8 cellular contexts compared by ENCODE assay signal in the genomic region with DNA sequence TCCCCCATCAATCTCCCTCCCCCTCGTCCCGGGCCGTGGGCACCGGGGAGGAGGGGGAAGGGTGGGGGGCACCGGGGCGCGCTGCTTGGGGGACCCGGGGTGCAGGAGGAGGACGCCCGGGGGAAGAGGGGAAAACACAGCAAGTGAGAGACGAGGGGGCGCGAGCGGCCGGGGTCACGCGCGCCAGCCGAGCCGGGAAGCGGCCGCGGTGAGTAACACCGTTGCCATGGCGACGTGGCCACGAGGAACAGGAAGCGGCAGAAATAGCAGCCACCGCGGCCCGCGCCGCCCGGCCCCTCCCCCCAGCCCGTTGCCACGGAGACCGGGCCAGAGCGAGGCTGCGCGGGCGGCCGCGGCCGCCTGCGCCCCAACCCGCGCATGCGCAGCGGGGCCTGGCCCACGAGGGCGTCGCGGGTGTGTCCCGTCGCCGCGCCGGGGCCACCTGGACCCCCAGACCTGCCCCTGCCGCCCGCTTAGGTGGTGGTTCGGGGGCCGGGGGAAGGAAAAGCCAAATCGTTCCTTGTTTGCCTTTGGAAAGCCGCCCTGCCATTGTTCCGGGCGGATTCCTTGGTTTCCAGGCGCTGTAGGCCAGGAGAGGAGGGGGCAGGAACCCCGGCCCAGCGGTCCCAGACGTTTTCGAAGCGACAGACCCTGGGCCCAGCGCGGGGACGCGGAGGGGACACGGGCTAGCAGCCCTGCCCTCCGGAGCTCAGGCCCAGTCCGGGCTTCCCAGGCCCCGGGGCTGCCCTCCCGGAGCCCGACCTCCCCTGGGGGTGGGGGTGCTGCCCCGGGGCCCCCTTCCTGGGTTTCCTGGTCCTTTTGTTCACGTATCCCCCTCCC.
A peak's percentile ranks its signal among the peaks of the same experiment; 100 is the strongest.
DNase-seq lines count a peak whose midpoint lies in the region; ATAC-seq and TF ChIP-seq lines count a peak whose summit lies in the region.

No MANE protein-coding gene starts in this region.

- H3K27ac ChIP-seq in BLaER1 (peak overlapping the region; percentile 100), coronary artery (peak overlapping the region; percentile 94 to 97)

- H4K20me1 ChIP-seq in BLaER1: no peaks in the 10 kb centered on the region

- no peaks in the 10 kb centered on the region for H3K27me3 Mint-ChIP-seq in activated CD4-positive, alpha-beta T cell treated with anti-CD3 and anti-CD28 coated beads, Interleukin-2, amount 10 ng/mL, durations not matched to agents 7 days and 5 days

- H3K9me3 ChIP-seq in BLaER1: peaks cover 12% of the 10 kb centered on the region

- peaks cover 10% of the 10 kb centered on the region for H3K36me3 Mint-ChIP-seq in activated CD4-positive, alpha-beta T cell treated with anti-CD3 and anti-CD28 coated beads, Interleukin-2, amount 10 ng/mL, durations not matched to agents 7 days and 5 days (ENCODE audit: low read depth)

- peak; percentile 87 for ATAC-seq in GM19351 (IDR thresholded peaks at IDR 0.05; ENCODE audit: unreplicated experiment)
- ATAC-seq in HG03520 (IDR thresholded peaks at IDR 0.05; ENCODE audit: unreplicated experiment): peak; percentile 78

- H3K4me1 ChIP-seq in BLaER1: peaks cover 82% of the 10 kb centered on the region

- peak overlapping the region; percentile 76 for H3K4me3 Mint-ChIP-seq in activated CD4-positive, alpha-beta T cell treated with anti-CD3 and anti-CD28 coated beads, Interleukin-2, amount 10 ng/mL, durations not matched to agents 7 days and 5 days

- DNase-seq in NCI-H526 treated with DMSO at 0.1 percent for 48 hours (lab: John Stamatoyannopoulos, UW): peak; percentile 66
- DNase-seq in activated CD4-positive, alpha-beta T cell treated with anti-CD3 and anti-CD28 coated beads, Interleukin-2, amount 10 ng/mL, durations not matched to agents 7 days and 5 days: peak; percentile 97
- peak; percentile 98 for DNase-seq in coronary artery (ENCODE audit: low spot score)
- peak; percentile 99 for DNase-seq in left kidney (ENCODE audit: low read depth, low spot score)
- DNase-seq in stimulated activated CD4-positive, alpha-beta T cell treated with anti-CD3 and anti-CD28 coated beads, Interleukin-1b, Interleukin-23, amount 100 ng/mL, for 4 hours (ENCODE audit: low read depth in 2 of 2): peak; percentile 99 to 100

- CTCF ChIA-PET in activated CD4-positive, alpha-beta T cell treated with anti-CD3 and anti-CD28 coated beads, Interleukin-2, amount 10 ng/mL, durations not matched to agents 7 days and 5 days (lab: Charles Lee): interaction anchor here (0.6 kb wide), 1 partner anchor 323 kb away, joined by 3 read pairs; no protein-coding TSS in a partner anchor

- no peak for TF ChIP-seq CTCF in coronary artery (IDR thresholded peaks at IDR 0.05)

- H3K9me3 Mint-ChIP-seq in activated CD4-positive, alpha-beta T cell treated with anti-CD3 and anti-CD28 coated beads, Interleukin-2, amount 10 ng/mL, durations not matched to agents 7 days and 5 days: peaks cover 11% of the 10 kb centered on the region

- H3K4me1 Mint-ChIP-seq in activated CD4-positive, alpha-beta T cell treated with anti-CD3 and anti-CD28 coated beads, Interleukin-2, amount 10 ng/mL, durations not matched to agents 7 days and 5 days: peaks cover 44% of the 10 kb centered on the region

- no peaks in the 10 kb centered on the region for H3K27me3 ChIP-seq in BLaER1

- peak overlapping the region; percentile 100 for H3K4me2 ChIP-seq in BLaER1

- H3K27ac Mint-ChIP-seq in activated CD4-positive, alpha-beta T cell treated with anti-CD3 and anti-CD28 coated beads, Interleukin-2, amount 10 ng/mL, durations not matched to agents 7 days and 5 days: peak overlapping the region; percentile 97

- no peaks in the 10 kb centered on the region for H3K36me3 ChIP-seq in BLaER1

- H3K4me3 ChIP-seq in BLaER1 (peak overlapping the region; percentile 66), coronary artery (peak overlapping the region; percentile 73)

- peak overlapping the region; percentile 98 for H3K9ac ChIP-seq in BLaER1

- POLR2A ChIA-PET in activated CD4-positive, alpha-beta T cell treated with anti-CD3 and anti-CD28 coated beads, Interleukin-2, amount 10 ng/mL, durations not matched to agents 7 days and 5 days (lab: Charles Lee): no interaction called here

Comparison
In these comparisons a context has a peak if more than half of its experiments do, and no peak if none do; other contexts are left out.
1. Peak in every context shown above with its lines: DNase-seq, ATAC-seq, H3K4me3 ChIP-seq and H3K27ac ChIP-seq.